ENCODE assay signal across 8 cellular contexts in the genomic region with DNA sequence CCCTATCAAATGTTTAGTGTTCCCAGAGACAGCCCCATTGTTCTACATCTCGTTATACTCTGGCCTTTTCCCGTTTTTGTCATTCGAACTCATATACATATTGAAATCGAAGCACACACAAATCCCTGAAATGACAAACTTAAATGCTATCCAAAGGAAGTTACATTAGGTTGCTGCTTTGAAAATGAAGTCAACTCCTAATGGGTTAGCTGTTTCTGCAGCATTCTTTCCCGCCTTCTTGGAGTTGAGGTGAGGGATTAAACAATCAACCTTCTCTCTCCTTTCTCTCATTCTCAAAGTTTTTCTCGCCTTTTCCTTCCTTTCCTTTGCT. TPM values are rescaled to one million over a fixed set of nuclear protein-coding genes. Genes with fewer than 3 reads are reported as not detected.
A peak's percentile ranks its signal among the peaks of the same experiment; 100 is the strongest.
DNase-seq lines count a peak whose midpoint lies in the region; ATAC-seq and TF ChIP-seq lines count a peak whose summit lies in the region.

No MANE protein-coding gene starts in this region.

- ATAC-seq in HG03196 (IDR thresholded peaks at IDR 0.05; ENCODE audit: unreplicated experiment), result no peak

- H2BK15ac ChIP-seq in mesenchymal stem cell (ENCODE audit: low read depth, poor library complexity, severe bottlenecking), result no peak overlapping the region

- no peak overlapping the region for H3K23ac ChIP-seq in mesenchymal stem cell (ENCODE audit: low read length in 2 of 2)

- no peak overlapping the region for H4K8ac ChIP-seq in mesenchymal stem cell (ENCODE audit: low read length)

- H3K18ac ChIP-seq in mesenchymal stem cell (ENCODE audit: low read depth in 1 of 2, low read length in 2 of 2), result no peak overlapping the region

- H3K27ac ChIP-seq in HUES64 (ENCODE audit: low read depth, low read length) (peak overlapping the region; percentile 96), mesenchymal stem cell (ENCODE audit: low read length, poor library complexity, severe bottlenecking) (peak overlapping the region; percentile 87)

- no peak overlapping the region for H2BK12ac ChIP-seq in mesenchymal stem cell (ENCODE audit: low read length in 2 of 2)

- H2BK120ac ChIP-seq in mesenchymal stem cell (ENCODE audit: low read depth, low read length), result no peak overlapping the region

- peak overlapping the region; percentile 81 for H3K4me3 ChIP-seq in HUES64 (ENCODE audit: low read length)
- peak overlapping the region; percentile 71 for H3K4me3 ChIP-seq in astrocyte of the spinal cord (ENCODE audit: low read depth, low read length)
- H3K4me3 ChIP-seq in mesenchymal stem cell (ENCODE audit: insufficient read depth in 1 of 2, low read depth in 1 of 2, low read length in 2 of 2), result peak overlapping the region in 1 of 2 experiments; percentile 88

- H2BK5ac ChIP-seq in mesenchymal stem cell (ENCODE audit: low read depth, low read length, poor library complexity, severe bottlenecking), result no peak overlapping the region

- peak overlapping the region; percentile 94 for H3K9ac ChIP-seq in HUES64 (ENCODE audit: low read depth, low read length)
- H3K9ac ChIP-seq in mesenchymal stem cell (ENCODE audit: low read length), result peak overlapping the region; percentile 90

- H3K4me1 ChIP-seq in HUES64 (ENCODE audit: insufficient read depth, low read length), result peaks cover 54% of the 10 kb centered on the region
- H3K4me1 ChIP-seq in mesenchymal stem cell (ENCODE audit: control insufficient read depth, insufficient read depth, low read depth, low read length), result peaks cover 3% of the 10 kb centered on the region

- peaks cover 7% of the 10 kb centered on the region for H3K79me1 ChIP-seq in mesenchymal stem cell (replicated peaks; ENCODE audit: low read length, poor library complexity, severe bottlenecking)

- no peak for TF ChIP-seq CTCF in astrocyte of the spinal cord (IDR thresholded peaks at IDR 0.05; ENCODE audit: low read depth, low read length)

- H3K4me2 ChIP-seq in mesenchymal stem cell (ENCODE audit: low read length, poor library complexity, severe bottlenecking), result peak overlapping the region; percentile 71

- in situ Hi-C loops in astrocyte of the spinal cord (cut with HindIII; ENCODE audit: low sequenced_read_pairs), result no loop called here

- DNase-seq in AG08396 (ENCODE audit: low spot score) (peak; percentile 12), astrocyte of the spinal cord (ENCODE audit: low read depth, low spot score) (no peak), mesenchymal stem cell (no peak), DMS79 treated with DMSO at 0.1 percent for 48 hours (lab: John Stamatoyannopoulos, UW) (no peak), activated gamma-delta T cell treated with Interleukin-2 at 50 U/mL for 16 hours (no peak), RPMI8226 (no peak)

- H2AFZ ChIP-seq in mesenchymal stem cell (ENCODE audit: low read depth, low read length), result no peak overlapping the region

- no peak overlapping the region for H3K14ac ChIP-seq in mesenchymal stem cell (ENCODE audit: low read length in 2 of 2)

- peak overlapping the region in 1 of 2 experiments; percentile 4 for H3K4ac ChIP-seq in mesenchymal stem cell (ENCODE audit: low read depth in 1 of 2, low read length in 2 of 2)

- H3K36me3 ChIP-seq in HUES64 (ENCODE audit: insufficient read depth, low read length), result peaks cover 23% of the 10 kb centered on the region
- peaks cover 0 to 2% of the 10 kb centered on the region in 2 experiments for H3K36me3 ChIP-seq in mesenchymal stem cell (ENCODE audit: control insufficient read depth in 1 of 2, insufficient read depth in 2 of 2, low read depth in 1 of 2, low read length in 2 of 2)

- H3K9me3 ChIP-seq in HUES64 (ENCODE audit: insufficient read depth, low read depth, low read length) (no peaks in the 10 kb centered on the region), mesenchymal stem cell (ENCODE audit: control insufficient read depth, low read length) (no peaks in the 10 kb centered on the region)

- no peaks in the 10 kb centered on the region for H3K27me3 ChIP-seq in HUES64 (ENCODE audit: insufficient read depth, low read length)
- H3K27me3 ChIP-seq in mesenchymal stem cell (ENCODE audit: control insufficient read depth in 1 of 2, insufficient read depth in 1 of 2, low read length in 2 of 2), result no peaks in the 10 kb centered on the region

- WGBS in HUES64, result 3% methylated on average over 5 of the region's 6 CpGs
- 12% methylated on average over 5 of the region's 6 CpGs for WGBS in mesenchymal stem cell

- H2AK5ac ChIP-seq in mesenchymal stem cell (ENCODE audit: low read length, severe bottlenecking), result no peak overlapping the region

- H4K91ac ChIP-seq in mesenchymal stem cell (ENCODE audit: low read length), result no peak overlapping the region

RNA-seq across cellular contexts. Expression of a gene that starts 0.6 kb away (rescaled TPM):
- 298 TPM for polyA plus RNA-seq in HUES64 (2013, experiment 1 of 2)
- polyA plus RNA-seq in HUES64 (2013, experiment 2 of 2), result 294 TPM
- 40.7 TPM for polyA plus RNA-seq in mesenchymal stem cell (2013, experiment 1 of 2)
- polyA plus RNA-seq in mesenchymal stem cell (2013, experiment 2 of 2), result 40.7 TPM

RNA-seq across cellular contexts. Expression of a gene that starts 35.8 kb away (rescaled TPM):
- 72.1 TPM for polyA plus RNA-seq in HUES64 (2013, experiment 1 of 2)
- 82.5 TPM for polyA plus RNA-seq in HUES64 (2013, experiment 2 of 2)
- polyA plus RNA-seq in mesenchymal stem cell (2013, experiment 1 of 2), result 209 TPM
- polyA plus RNA-seq in mesenchymal stem cell (2013, experiment 2 of 2), result 208 TPM
